In genomic region chr15:74696398-74696729, GRCh38 we compare ENCODE assay signal across 9 cellular contexts. TPM values are rescaled to one million over a fixed set of nuclear protein-coding genes. Genes with fewer than 3 reads are reported as not detected.
A peak's percentile ranks its signal among the peaks of the same experiment; 100 is the strongest.
DNase-seq lines count a peak whose midpoint lies in the region; ATAC-seq and TF ChIP-seq lines count a peak whose summit lies in the region.
"Had no signal": no experiment of that assay in that cellular context is flagged by ENCODE, and none has a peak within 500 bp of the region (broad histone marks: within the 10 kb centered on the region; RNA-seq: fewer than 3 reads in every experiment).

No MANE protein-coding gene starts in this region.

- no peaks in the 10 kb centered on the region for H3K27me3 Mint-ChIP-seq in T-helper 17 cell

- intact Hi-C loops in spleen (cut with DNase I; ENCODE audit: low total_unique reads) = no loop called here

- peaks cover 2% of the 10 kb centered on the region for H3K36me3 Mint-ChIP-seq in T-helper 17 cell (ENCODE audit: low read depth)

- peak overlapping the region; percentile 96 for H3K4me3 Mint-ChIP-seq in T-helper 17 cell

- peak overlapping the region; percentile 96 for H3K27ac Mint-ChIP-seq in T-helper 17 cell

- no peak for TF ChIP-seq POLR2A in spleen (IDR thresholded peaks at IDR 0.05)

- peaks cover 33% of the 10 kb centered on the region for H3K4me1 Mint-ChIP-seq in T-helper 17 cell

- no peak for DNase-seq in T-helper 17 cell
- no peak for DNase-seq in right atrium auricular region (ENCODE audit: low spot score)
- DNase-seq in spleen = no peak
- no peak for DNase-seq in mucosa of gallbladder (ENCODE audit: low spot score)
- no peak for DNase-seq in occipital lobe (lab: John Stamatoyannopoulos, UW)
- DNase-seq in stimulated activated CD4-positive, alpha-beta T cell treated with anti-CD3 and anti-CD28 coated beads, Interleukin-4, amount 100 ng/mL, for 4 hours = no peak

- ATAC-seq in GM21786 (IDR thresholded peaks at IDR 0.05; ENCODE audit: unreplicated experiment) = peak; percentile 9
- ATAC-seq in T-helper 17 cell = no peak
- ATAC-seq in HG03354 (IDR thresholded peaks at IDR 0.05; ENCODE audit: poor library complexity, severe bottlenecking, unreplicated experiment) = no peak

- H3K27me3 ChIP-seq in right atrium auricular region (no peaks in the 10 kb centered on the region), spleen (replicated peaks in 1 of 7) (peaks cover 0 to 4% (median 0%) of the 10 kb centered on the region in 7 donors)

- H3K27ac ChIP-seq in right atrium auricular region (peak overlapping the region; percentile 71 to 88), spleen (peak overlapping the region in 7 of 8 donors; percentile 66 to 88 (median 83))

- H3K4me1 ChIP-seq in right atrium auricular region = peaks cover 0 to 22% of the 10 kb centered on the region in 2 donors
- H3K4me1 ChIP-seq in spleen = peaks cover 3 to 40% (median 28%) of the 10 kb centered on the region in 6 donors

- WGBS in spleen, 5 donors = 2 to 7% (median 5%) methylated on average over 10 of the region's 10 CpGs

- no peak for TF ChIP-seq CTCF in right atrium auricular region (IDR thresholded peaks at IDR 0.05)
- no peak for TF ChIP-seq CTCF in spleen (IDR thresholded peaks at IDR 0.05 in 8 of 11, conservative IDR thresholded peaks at IDR 0.05 in 3 of 11)

- H3K4me3 ChIP-seq in right atrium auricular region (peak overlapping the region; percentile 62 to 88), spleen (peak overlapping the region; percentile 71 to 94 (median 83))

- H3K9me3 ChIP-seq in T-helper 17 cell (ENCODE audit: control insufficient read depth, low read length, poor library complexity, severe bottlenecking) (no peaks in the 10 kb centered on the region), right atrium auricular region (no peaks in the 10 kb centered on the region), spleen (no peaks in the 10 kb centered on the region)

- H3K36me3 ChIP-seq in right atrium auricular region (no peaks in the 10 kb centered on the region), spleen (no peaks in the 10 kb centered on the region)

RNA-seq across cellular contexts. Expression of gene EDC3, which starts 0.5 kb away (rescaled TPM):
- total RNA-seq in T-helper 17 cell (10 to 100 TPM; 18.1 to 24.0 TPM), right atrium auricular region (1 to 10 TPM; 8.0 to 8.3 TPM), spleen (10 to 100 TPM; 14.8 to 32.5 (median 26.3) TPM), mucosa of gallbladder (35.9 TPM), occipital lobe (12.9 TPM)
- 10 to 100 TPM in 2 of 3 donors, 1 to 10 TPM in 1; 8.3 to 13.4 (median 10.3) TPM for polyA plus RNA-seq in spleen

RNA-seq across cellular contexts. Expression of gene CYP1A1, which starts 29.0 kb away (rescaled TPM):
- under 1 TPM in 1 of 2 donors, not detected in 1; 0.13 TPM for total RNA-seq in T-helper 17 cell
- total RNA-seq in right atrium auricular region = 1 to 10 TPM in 1 of 2 donors, not detected in 1; 1.0 TPM
- 1 to 10 TPM in 1 of 7 donors, not detected in 6; 1.1 TPM for total RNA-seq in spleen
- under 1 TPM; 0.03 to 0.06 (median 0.04) TPM for polyA plus RNA-seq in spleen
- 13.8 TPM for total RNA-seq in mucosa of gallbladder
- 0.47 TPM for total RNA-seq in occipital lobe

RNA-seq across cellular contexts. Expression of gene CYP1A2, which starts 52.3 kb away (rescaled TPM):
- total RNA-seq in T-helper 17 cell (not detected), right atrium auricular region (not detected), spleen (not detected), mucosa of gallbladder (0.14 TPM), occipital lobe (not detected)
- not detected for polyA plus RNA-seq in spleen
- total RNA-seq: HT1080 had no signal
